Comparison of ENCODE assay signal across 36 cellular contexts in genomic region chr13:54805743-54806142, GRCh38.
"Had no signal": no experiment of that assay in that cellular context is flagged by ENCODE, and none has a peak within 500 bp of the region (broad histone marks: within the 10 kb centered on the region; RNA-seq: fewer than 3 reads in every experiment).

No MANE protein-coding gene starts in this region.

- H3K4me3 ChIP-seq: MG63 had no signal

- H3K9me3 ChIP-seq: MG63 had no signal

- DNase-seq: Karpas-422, Kasumi-1, MG63, MM.1S, MV-4-11, NCI-H1048, NCI-H1092, NCI-H1092 treated with DMSO at 0.1 percent for 48 hours, NCI-H1105, NCI-H1105 treated with DMSO at 0.1 percent for 48 hours, NCI-H1417, NCI-H1417 treated with DMSO at 0.1 percent for 48 hours, NCI-H1436, NCI-H1436 treated with DMSO at 0.1 percent for 48 hours, NCI-H146, NCI-H1694, NCI-H1694 treated with DMSO at 0.1 percent for 48 hours, NCI-H187, NCI-H187 treated with DMSO at 0.1 percent for 48 hours, NCI-H1930, NCI-H2029, NCI-H2029 treated with DMSO at 0.1 percent for 48 hours, NCI-H2081, NCI-H2081 treated with DMSO at 0.1 percent for 48 hours, NCI-H2107, NCI-H2171, NCI-H2171 treated with DMSO at 0.1 percent for 48 hours, NCI-H2227 treated with DMSO at 0.1 percent for 48 hours, NCI-H226, NCI-H345, NCI-H446, NCI-H446 treated with DMSO at 0.1 percent for 48 hours, NCI-H510A, NCI-H510A treated with DMSO at 0.1 percent for 48 hours, NCI-H524, NCI-H524 treated with DMSO at 0.1 percent for 48 hours had no signal

- H3K36me3 ChIP-seq: MG63 had no signal

- H3K27me3 ChIP-seq: MG63 had no signal
